ENCODE assay signal across 20 cellular contexts in genomic region chr5:38680094-38680765, GRCh38.
A peak's percentile ranks its signal among the peaks of the same experiment; 100 is the strongest.
DNase-seq lines count a peak whose midpoint lies in the region; ATAC-seq and TF ChIP-seq lines count a peak whose summit lies in the region.
"Had no signal": no experiment of that assay in that cellular context is flagged by ENCODE, and none has a peak within 500 bp of the region (broad histone marks: within the 10 kb centered on the region; RNA-seq: fewer than 3 reads in every experiment).

No MANE protein-coding gene starts in this region.

- no peaks in the 10 kb centered on the region for H3K36me3 ChIP-seq in left ventricle myocardium inferior

- peaks cover 2% of the 10 kb centered on the region for H3K4me1 ChIP-seq in left ventricle myocardium inferior

- H3K4me3 ChIP-seq in left ventricle myocardium inferior: no peak overlapping the region
- H3K4me3 ChIP-seq: SK-N-MC had no signal

- ATAC-seq in left ventricle myocardium superior (peak; percentile 29), HG03342 (IDR thresholded peaks at IDR 0.05; ENCODE audit: unreplicated experiment) (no peak)

- H3K27me3 ChIP-seq in left ventricle myocardium inferior (ENCODE audit: low read depth): no peaks in the 10 kb centered on the region

- no peak for DNase-seq in left ventricle myocardium superior
- no peak for DNase-seq in left ventricle myocardium inferior
- peak in 28 of 42 donors; percentile 2 to 80 (median 39) for DNase-seq in head of caudate nucleus
- DNase-seq in middle frontal gyrus (ENCODE audit: extremely low spot score, low spot score): peak; percentile 30
- no peak for DNase-seq in foreskin melanocyte
- no peak for DNase-seq in NK-92 treated with Interleukin-12 subunit alpha and Interleukin-12 subunit beta, amount 100 ng/mL, for 24 hours (lab: John Stamatoyannopoulos, UW)
- DNase-seq in NCI-H2227 (lab: John Stamatoyannopoulos, UW; ENCODE audit: unreplicated experiment): no peak
- DNase-seq: COR-L47, DMS79, GOT3, HCEC 1CT, Karpas-422, NCI-H1694, NCI-H2081, NCI-H2171, NCI-H446, NCI-H526, SHP77 had no signal

- H3K27ac ChIP-seq in left ventricle myocardium inferior (replicated peaks): no peak overlapping the region
- H3K27ac ChIP-seq: SK-N-MC had no signal

- no peaks in the 10 kb centered on the region for H3K9me3 ChIP-seq in left ventricle myocardium inferior (replicated peaks)

- intact Hi-C loops in left ventricle myocardium superior (cut with micrococcal nuclease) (no loop called here), left ventricle myocardium inferior (cut with micrococcal nuclease) (no loop called here), head of caudate nucleus (cut with DNase I) (no loop called here)

- TF ChIP-seq CTCF in left ventricle myocardium inferior (IDR thresholded peaks at IDR 0.05; ENCODE audit: borderline replicate concordance): no peak

Comparison
In these comparisons a context has a peak if more than half of its experiments do, and no peak if none do; other contexts are left out.
1. DNase-seq: peak in head of caudate nucleus (28 of 42) and middle frontal gyrus (single experiment); none in left ventricle myocardium superior (single experiment), left ventricle myocardium inferior (single experiment), foreskin melanocyte (single experiment), NK-92 treated with Interleukin-12 subunit alpha and Interleukin-12 subunit beta, amount 100 ng/mL, for 24 hours (single experiment) and NCI-H2227 (single experiment).